8 cellular contexts compared by ENCODE assay signal in the genomic region with DNA sequence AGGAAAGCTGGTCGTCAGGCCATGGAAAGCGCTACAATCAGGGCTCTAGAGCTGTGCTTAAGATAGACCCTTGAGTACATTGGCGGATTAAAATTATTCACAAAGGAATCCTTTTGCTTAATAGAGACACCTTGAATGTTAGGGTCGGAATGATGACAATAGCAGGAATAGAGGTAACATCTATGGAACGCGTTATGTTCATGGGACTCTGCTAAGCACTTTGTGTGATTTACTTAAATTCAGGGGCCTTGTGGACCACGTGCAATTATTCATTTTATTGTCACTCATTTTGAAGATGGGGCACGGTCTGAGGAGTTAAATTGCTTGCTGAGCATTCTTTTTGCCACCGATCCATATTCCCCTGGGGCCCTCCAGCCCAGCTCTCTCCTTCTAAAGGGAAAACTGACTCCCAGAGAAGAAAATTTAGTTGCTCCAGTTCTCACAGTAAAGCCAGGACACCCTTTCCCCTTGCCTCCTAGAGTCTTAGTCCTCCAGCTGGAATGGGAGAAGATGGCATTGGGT. TPM values are rescaled to one million over a fixed set of nuclear protein-coding genes. Genes with fewer than 3 reads are reported as not detected.
DNase-seq lines count a peak whose midpoint lies in the region; ATAC-seq and TF ChIP-seq lines count a peak whose summit lies in the region.

No MANE protein-coding gene starts in this region.

- H3K9me3 ChIP-seq in right lobe of liver, result no peaks in the 10 kb centered on the region
- H3K9me3 ChIP-seq in upper lobe of left lung, result no peaks in the 10 kb centered on the region

- TF ChIP-seq CTCF in right lobe of liver (IDR thresholded peaks at IDR 0.05), result no peak
- no peak for TF ChIP-seq CTCF in upper lobe of left lung (IDR thresholded peaks at IDR 0.05)

- H3K36me3 ChIP-seq in right lobe of liver (no peaks in the 10 kb centered on the region), upper lobe of left lung (no peaks in the 10 kb centered on the region)

- H3K27me3 Mint-ChIP-seq in activated naive CD4-positive, alpha-beta T cell treated with anti-CD3 and anti-CD28 coated beads, Interleukin-2, amount 10 ng/mL, durations not matched to agents 7 days and 5 days, result peaks cover under 1% of the 10 kb centered on the region
- H3K27me3 Mint-ChIP-seq in activated naive CD8-positive, alpha-beta T cell treated with anti-CD3 and anti-CD28 coated beads, Interleukin-2, amount 10 ng/mL, durations not matched to agents 7 days and 5 days, result no peaks in the 10 kb centered on the region

- peaks cover 4% of the 10 kb centered on the region for H3K9me3 Mint-ChIP-seq in activated naive CD4-positive, alpha-beta T cell treated with anti-CD3 and anti-CD28 coated beads, Interleukin-2, amount 10 ng/mL, durations not matched to agents 7 days and 5 days
- peaks cover 6% of the 10 kb centered on the region for H3K9me3 Mint-ChIP-seq in activated naive CD8-positive, alpha-beta T cell treated with anti-CD3 and anti-CD28 coated beads, Interleukin-2, amount 10 ng/mL, durations not matched to agents 7 days and 5 days

- POLR2A ChIA-PET in activated naive CD8-positive, alpha-beta T cell treated with anti-CD3 and anti-CD28 coated beads, Interleukin-2, amount 10 ng/mL, durations not matched to agents 7 days and 5 days (lab: Charles Lee), result interaction anchor here (1.0 to 2.1 kb wide), 2 partner anchors 8 to 93 kb away, joined by 5 to 9 read pairs; partner anchors contain the start of gene RARS1

- peaks cover 43% of the 10 kb centered on the region for H3K4me1 Mint-ChIP-seq in activated naive CD4-positive, alpha-beta T cell treated with anti-CD3 and anti-CD28 coated beads, Interleukin-2, amount 10 ng/mL, durations not matched to agents 7 days and 5 days
- H3K4me1 Mint-ChIP-seq in activated naive CD8-positive, alpha-beta T cell treated with anti-CD3 and anti-CD28 coated beads, Interleukin-2, amount 10 ng/mL, durations not matched to agents 7 days and 5 days, result peaks cover 39% of the 10 kb centered on the region

- peak overlapping the region; percentile 96 for H3K27ac Mint-ChIP-seq in activated naive CD4-positive, alpha-beta T cell treated with anti-CD3 and anti-CD28 coated beads, Interleukin-2, amount 10 ng/mL, durations not matched to agents 7 days and 5 days
- peak overlapping the region; percentile 96 for H3K27ac Mint-ChIP-seq in activated naive CD8-positive, alpha-beta T cell treated with anti-CD3 and anti-CD28 coated beads, Interleukin-2, amount 10 ng/mL, durations not matched to agents 7 days and 5 days

- ATAC-seq in activated naive CD8-positive, alpha-beta T cell treated with anti-CD3 and anti-CD28 coated beads, Interleukin-2, amount 10 ng/mL, durations not matched to agents 7 days and 5 days (ENCODE audit: low read depth), result no peak
- no peak for ATAC-seq in right lobe of liver
- no peak for ATAC-seq in upper lobe of left lung (ENCODE audit: low FRiP score in 2 of 2)
- ATAC-seq in GM21825 (IDR thresholded peaks at IDR 0.05; ENCODE audit: unreplicated experiment), result no peak

- H3K36me3 Mint-ChIP-seq in activated naive CD4-positive, alpha-beta T cell treated with anti-CD3 and anti-CD28 coated beads, Interleukin-2, amount 10 ng/mL, durations not matched to agents 7 days and 5 days, result peaks cover 22% of the 10 kb centered on the region
- peaks cover 12% of the 10 kb centered on the region for H3K36me3 Mint-ChIP-seq in activated naive CD8-positive, alpha-beta T cell treated with anti-CD3 and anti-CD28 coated beads, Interleukin-2, amount 10 ng/mL, durations not matched to agents 7 days and 5 days

- WGBS in right lobe of liver (ENCODE audit: insufficient coverage, low coverage, low lambda C conversion rate, missing lambda C conversion rate), result 18% methylated on average over 9 of the region's 9 CpGs
- 19 to 28% methylated on average over 9 of the region's 9 CpGs for WGBS in upper lobe of left lung, 2 donors

- TF ChIP-seq POLR2A in right lobe of liver (IDR thresholded peaks at IDR 0.05) (no peak), upper lobe of left lung (IDR thresholded peaks at IDR 0.05) (no peak)

- peak overlapping the region; percentile 91 to 99 (median 97) for H3K4me3 ChIP-seq in right lobe of liver
- peak overlapping the region; percentile 33 to 91 (median 78) for H3K4me3 ChIP-seq in upper lobe of left lung

- peaks cover 0 to 25% (median 8%) of the 10 kb centered on the region in 4 donors for H3K4me1 ChIP-seq in right lobe of liver
- H3K4me1 ChIP-seq in upper lobe of left lung, result peaks cover 17 to 29% (median 25%) of the 10 kb centered on the region in 4 donors

- DNase-seq in activated naive CD4-positive, alpha-beta T cell treated with anti-CD3 and anti-CD28 coated beads, Interleukin-2, amount 10 ng/mL, durations not matched to agents 7 days and 5 days, result no peak
- no peak for DNase-seq in activated naive CD4-positive, alpha-beta T cell treated with anti-CD3 and anti-CD28 coated beads, Interleukin-2, amount 50 U/mL, for 16 hours
- DNase-seq in activated naive CD8-positive, alpha-beta T cell treated with anti-CD3 and anti-CD28 coated beads, Interleukin-2, amount 10 ng/mL, durations not matched to agents 7 days and 5 days, result no peak
- DNase-seq in right lobe of liver (no peak), upper lobe of left lung (no peak), DMS53 treated with DMSO at 0.1 percent for 48 hours (lab: John Stamatoyannopoulos, UW; ENCODE audit: unreplicated experiment) (no peak), NCI-H1930 (lab: John Stamatoyannopoulos, UW) (no peak)

- peak overlapping the region; percentile 80 for H3K4me3 Mint-ChIP-seq in activated naive CD4-positive, alpha-beta T cell treated with anti-CD3 and anti-CD28 coated beads, Interleukin-2, amount 10 ng/mL, durations not matched to agents 7 days and 5 days
- peak overlapping the region; percentile 87 for H3K4me3 Mint-ChIP-seq in activated naive CD8-positive, alpha-beta T cell treated with anti-CD3 and anti-CD28 coated beads, Interleukin-2, amount 10 ng/mL, durations not matched to agents 7 days and 5 days

- intact Hi-C loops in right lobe of liver (cut with DNase I), result no loop called here

- no peaks in the 10 kb centered on the region for H3K27me3 ChIP-seq in right lobe of liver
- no peaks in the 10 kb centered on the region for H3K27me3 ChIP-seq in upper lobe of left lung

- no peak for TF ChIP-seq EP300 in upper lobe of left lung (IDR thresholded peaks at IDR 0.05)

- CTCF ChIA-PET in activated naive CD4-positive, alpha-beta T cell treated with anti-CD3 and anti-CD28 coated beads, Interleukin-2, amount 10 ng/mL, durations not matched to agents 7 days and 5 days (lab: Charles Lee), result no interaction called here

- H3K27ac ChIP-seq in right lobe of liver (peak overlapping the region; percentile 71 to 96 (median 88)), upper lobe of left lung (peak overlapping the region; percentile 90 to 99 (median 95))

RNA-seq across cellular contexts. Expression of gene PANK3, which starts 0.9 kb away (rescaled TPM):
- total RNA-seq in activated naive CD8-positive, alpha-beta T cell treated with anti-CD3 and anti-CD28 coated beads, Interleukin-2, amount 10 ng/mL, durations not matched to agents 7 days and 5 days, result 10 to 100 TPM; 51.3 to 52.2 TPM
- total RNA-seq in right lobe of liver, result 10 to 100 TPM; 30.1 to 85.4 (median 46.3) TPM
- 10 to 100 TPM; 11.5 to 59.2 (median 38.6) TPM for total RNA-seq in upper lobe of left lung

RNA-seq across cellular contexts. Expression of gene FBLL1, which starts 50.9 kb away (rescaled TPM):
- not detected for total RNA-seq in activated naive CD8-positive, alpha-beta T cell treated with anti-CD3 and anti-CD28 coated beads, Interleukin-2, amount 10 ng/mL, durations not matched to agents 7 days and 5 days
- total RNA-seq in right lobe of liver (under 1 TPM in 3 of 6 experiments, not detected in 3; 0.26 to 0.49 (median 0.38) TPM), upper lobe of left lung (1 to 10 TPM in 1 of 6 donors, under 1 TPM in 3, not detected in 2; 0.17 to 3.1 (median 0.25) TPM)
